ENCODE assay signal across 1 cellular context in the genomic region with DNA sequence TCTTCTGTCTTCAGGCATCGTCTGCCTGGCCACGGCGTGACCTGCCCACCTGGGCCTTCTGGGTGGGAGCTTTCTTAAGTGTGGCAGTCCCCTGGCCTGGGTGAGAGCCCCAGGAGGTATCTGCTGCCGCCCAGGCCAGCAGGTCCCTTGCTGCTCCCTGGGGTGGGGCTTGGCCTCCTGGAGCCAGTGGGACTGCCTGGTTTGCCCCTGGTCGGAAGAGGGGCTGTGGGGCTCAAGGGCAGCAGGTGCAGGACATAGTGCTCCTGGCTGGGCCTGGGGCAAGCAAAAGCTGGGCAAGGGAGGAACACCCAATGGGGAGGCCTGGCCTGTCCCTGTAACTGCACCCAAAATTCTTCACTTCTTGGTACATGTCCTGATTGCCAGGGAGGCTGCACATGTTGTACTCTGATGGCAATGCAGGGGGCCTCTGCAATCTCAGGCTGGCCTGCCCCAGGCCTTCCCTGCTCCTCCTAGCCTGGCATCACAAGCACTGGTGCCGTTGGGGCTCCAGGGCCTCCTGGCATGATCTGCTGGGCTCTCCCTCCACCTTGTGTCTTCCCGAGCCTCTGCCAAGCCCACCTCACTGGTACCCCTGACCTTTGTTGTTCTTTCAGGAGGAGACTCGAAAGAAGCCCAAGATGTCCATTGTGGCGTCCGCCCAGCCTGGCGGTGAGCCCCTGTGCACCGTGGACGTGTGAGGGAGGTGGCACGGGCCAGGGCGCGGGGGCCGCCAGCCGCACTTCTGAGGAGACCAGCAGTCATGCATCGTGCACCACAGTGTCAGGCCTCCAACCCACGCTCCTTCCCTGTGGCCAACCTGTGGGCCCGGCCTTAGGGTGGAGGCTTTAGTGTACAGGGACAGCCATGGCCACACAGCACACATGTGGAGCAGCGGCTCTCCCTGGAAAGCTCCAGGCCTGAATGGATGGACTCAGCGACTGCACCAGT.
TF ChIP-seq lines count a peak whose summit lies in the region.

No MANE protein-coding gene starts in this region.

TF ChIP-seq in K562, 482 proteins besides CTCF, POLR2A, EP300 and RAD21 (continues in another document):
- TF ChIP-seq HNRNPL (IDR thresholded peaks at IDR 0.05; ENCODE audit: low read depth, low read length) (no peak), KDM1A (IDR thresholded peaks at IDR 0.05) (no peak), KLF6 (CRISPR knock-in tag; IDR thresholded peaks at IDR 0.05; ENCODE audit: borderline replicate concordance) (no peak), NR1H2 (CRISPR knock-in tag; IDR thresholded peaks at IDR 0.05) (no peak), RBM17 (IDR thresholded peaks at IDR 0.05; ENCODE audit: borderline replicate concordance, low read depth, low read length) (no peak), SMAD4 (CRISPR knock-in tag; conservative IDR thresholded peaks at IDR 0.05) (no peak), KAT2B (IDR thresholded peaks at IDR 0.05; ENCODE audit: low read depth, low read length) (no peak), PCBP1 (IDR thresholded peaks at IDR 0.05; ENCODE audit: low read depth, low read length, poor library complexity, severe bottlenecking) (no peak), ETS2 (tag; IDR thresholded peaks at IDR 0.05; ENCODE audit: borderline replicate concordance, poor library complexity, severe bottlenecking) (no peak), RB1 (IDR thresholded peaks at IDR 0.05; ENCODE audit: low read depth) (0 out of 2 replicates have a peak, but pooled peaks have one; percentile 1), KDM5B (IDR thresholded peaks at IDR 0.05; ENCODE audit: insufficient replicate concordance, low read depth, low read length) (peak; percentile 30), NCOA1 (IDR thresholded peaks at IDR 0.05; ENCODE audit: low read depth) (no peak), SMARCA5 (IDR thresholded peaks at IDR 0.05) (no peak), POLR2B (IDR thresholded peaks at IDR 0.05; ENCODE audit: low read depth, partially characterized antibody) (peak; percentile 46), PML (IDR thresholded peaks at IDR 0.05; ENCODE audit: low read length) (0 out of 2 replicates have a peak, but pooled peaks have one; percentile 11), MYBL2 (IDR thresholded peaks at IDR 0.05; ENCODE audit: low read depth) (no peak), MYBL2 (CRISPR knock-in tag; IDR thresholded peaks at IDR 0.05; ENCODE audit: borderline replicate concordance) (no peak), NR2C1 (IDR thresholded peaks at IDR 0.05) (no peak), NR2C1 (tag; IDR thresholded peaks at IDR 0.05) (no peak), RBBP5 (IDR thresholded peaks at IDR 0.05; ENCODE audit: borderline replicate concordance, insufficient read depth, low read length, poor library complexity, severe bottlenecking) (peak; percentile 18), MXI1 (IDR thresholded peaks at IDR 0.05; ENCODE audit: low read depth, low read length) (no peak), CBFA2T2 (conservative IDR thresholded peaks at IDR 0.05) (no peak), RBFOX2 (IDR thresholded peaks at IDR 0.05; ENCODE audit: low read depth, low read length) (peak; percentile 76), ZNF695 (CRISPR knock-in tag; IDR thresholded peaks at IDR 0.05) (peak; percentile 58; the same call in 1 of the 2 replicates), RBM34 (IDR thresholded peaks at IDR 0.05; ENCODE audit: borderline replicate concordance, insufficient read depth, low read length) (no peak), BDP1 (IDR thresholded peaks at IDR 0.05; ENCODE audit: insufficient read depth, insufficient read length) (no peak), SMAD1 (IDR thresholded peaks at IDR 0.05; ENCODE audit: low read depth, low read length, partially characterized antibody) (no peak), YY1 (IDR thresholded peaks at IDR 0.05; ENCODE audit: borderline replicate concordance in 1 of 3, control insufficient read depth in 1 of 3, extremely low read depth in 1 of 3, insufficient read depth in 3 of 3, insufficient read length in 1 of 3, insufficient replicate concordance in 2 of 3, low read depth in 1 of 3, low read length in 2 of 3) (no peak), ZNF589 (CRISPR knock-in tag; IDR thresholded peaks at IDR 0.05; ENCODE audit: low read depth) (no peak), FOXK1 (CRISPR knock-in tag; IDR thresholded peaks at IDR 0.05; ENCODE audit: borderline replicate concordance) (no peak), ZNF507 (tag; conservative IDR thresholded peaks at IDR 0.05) (no peak), LEF1 (IDR thresholded peaks at IDR 0.05) (no peak), PURB (CRISPR knock-in tag; IDR thresholded peaks at IDR 0.05; ENCODE audit: low read depth) (no peak), ZNF311 (CRISPR knock-in tag; IDR thresholded peaks at IDR 0.05) (no peak), PTBP1 (IDR thresholded peaks at IDR 0.05; ENCODE audit: low read depth, low read length) (0 out of 2 replicates have a peak, but pooled peaks have one; percentile 64), XRCC5 (IDR thresholded peaks at IDR 0.05; ENCODE audit: low read depth, low read length) (no peak), FOSL1 (tag; conservative IDR thresholded peaks at IDR 0.05) (no peak)
- TF ChIP-seq, protein P1, sequence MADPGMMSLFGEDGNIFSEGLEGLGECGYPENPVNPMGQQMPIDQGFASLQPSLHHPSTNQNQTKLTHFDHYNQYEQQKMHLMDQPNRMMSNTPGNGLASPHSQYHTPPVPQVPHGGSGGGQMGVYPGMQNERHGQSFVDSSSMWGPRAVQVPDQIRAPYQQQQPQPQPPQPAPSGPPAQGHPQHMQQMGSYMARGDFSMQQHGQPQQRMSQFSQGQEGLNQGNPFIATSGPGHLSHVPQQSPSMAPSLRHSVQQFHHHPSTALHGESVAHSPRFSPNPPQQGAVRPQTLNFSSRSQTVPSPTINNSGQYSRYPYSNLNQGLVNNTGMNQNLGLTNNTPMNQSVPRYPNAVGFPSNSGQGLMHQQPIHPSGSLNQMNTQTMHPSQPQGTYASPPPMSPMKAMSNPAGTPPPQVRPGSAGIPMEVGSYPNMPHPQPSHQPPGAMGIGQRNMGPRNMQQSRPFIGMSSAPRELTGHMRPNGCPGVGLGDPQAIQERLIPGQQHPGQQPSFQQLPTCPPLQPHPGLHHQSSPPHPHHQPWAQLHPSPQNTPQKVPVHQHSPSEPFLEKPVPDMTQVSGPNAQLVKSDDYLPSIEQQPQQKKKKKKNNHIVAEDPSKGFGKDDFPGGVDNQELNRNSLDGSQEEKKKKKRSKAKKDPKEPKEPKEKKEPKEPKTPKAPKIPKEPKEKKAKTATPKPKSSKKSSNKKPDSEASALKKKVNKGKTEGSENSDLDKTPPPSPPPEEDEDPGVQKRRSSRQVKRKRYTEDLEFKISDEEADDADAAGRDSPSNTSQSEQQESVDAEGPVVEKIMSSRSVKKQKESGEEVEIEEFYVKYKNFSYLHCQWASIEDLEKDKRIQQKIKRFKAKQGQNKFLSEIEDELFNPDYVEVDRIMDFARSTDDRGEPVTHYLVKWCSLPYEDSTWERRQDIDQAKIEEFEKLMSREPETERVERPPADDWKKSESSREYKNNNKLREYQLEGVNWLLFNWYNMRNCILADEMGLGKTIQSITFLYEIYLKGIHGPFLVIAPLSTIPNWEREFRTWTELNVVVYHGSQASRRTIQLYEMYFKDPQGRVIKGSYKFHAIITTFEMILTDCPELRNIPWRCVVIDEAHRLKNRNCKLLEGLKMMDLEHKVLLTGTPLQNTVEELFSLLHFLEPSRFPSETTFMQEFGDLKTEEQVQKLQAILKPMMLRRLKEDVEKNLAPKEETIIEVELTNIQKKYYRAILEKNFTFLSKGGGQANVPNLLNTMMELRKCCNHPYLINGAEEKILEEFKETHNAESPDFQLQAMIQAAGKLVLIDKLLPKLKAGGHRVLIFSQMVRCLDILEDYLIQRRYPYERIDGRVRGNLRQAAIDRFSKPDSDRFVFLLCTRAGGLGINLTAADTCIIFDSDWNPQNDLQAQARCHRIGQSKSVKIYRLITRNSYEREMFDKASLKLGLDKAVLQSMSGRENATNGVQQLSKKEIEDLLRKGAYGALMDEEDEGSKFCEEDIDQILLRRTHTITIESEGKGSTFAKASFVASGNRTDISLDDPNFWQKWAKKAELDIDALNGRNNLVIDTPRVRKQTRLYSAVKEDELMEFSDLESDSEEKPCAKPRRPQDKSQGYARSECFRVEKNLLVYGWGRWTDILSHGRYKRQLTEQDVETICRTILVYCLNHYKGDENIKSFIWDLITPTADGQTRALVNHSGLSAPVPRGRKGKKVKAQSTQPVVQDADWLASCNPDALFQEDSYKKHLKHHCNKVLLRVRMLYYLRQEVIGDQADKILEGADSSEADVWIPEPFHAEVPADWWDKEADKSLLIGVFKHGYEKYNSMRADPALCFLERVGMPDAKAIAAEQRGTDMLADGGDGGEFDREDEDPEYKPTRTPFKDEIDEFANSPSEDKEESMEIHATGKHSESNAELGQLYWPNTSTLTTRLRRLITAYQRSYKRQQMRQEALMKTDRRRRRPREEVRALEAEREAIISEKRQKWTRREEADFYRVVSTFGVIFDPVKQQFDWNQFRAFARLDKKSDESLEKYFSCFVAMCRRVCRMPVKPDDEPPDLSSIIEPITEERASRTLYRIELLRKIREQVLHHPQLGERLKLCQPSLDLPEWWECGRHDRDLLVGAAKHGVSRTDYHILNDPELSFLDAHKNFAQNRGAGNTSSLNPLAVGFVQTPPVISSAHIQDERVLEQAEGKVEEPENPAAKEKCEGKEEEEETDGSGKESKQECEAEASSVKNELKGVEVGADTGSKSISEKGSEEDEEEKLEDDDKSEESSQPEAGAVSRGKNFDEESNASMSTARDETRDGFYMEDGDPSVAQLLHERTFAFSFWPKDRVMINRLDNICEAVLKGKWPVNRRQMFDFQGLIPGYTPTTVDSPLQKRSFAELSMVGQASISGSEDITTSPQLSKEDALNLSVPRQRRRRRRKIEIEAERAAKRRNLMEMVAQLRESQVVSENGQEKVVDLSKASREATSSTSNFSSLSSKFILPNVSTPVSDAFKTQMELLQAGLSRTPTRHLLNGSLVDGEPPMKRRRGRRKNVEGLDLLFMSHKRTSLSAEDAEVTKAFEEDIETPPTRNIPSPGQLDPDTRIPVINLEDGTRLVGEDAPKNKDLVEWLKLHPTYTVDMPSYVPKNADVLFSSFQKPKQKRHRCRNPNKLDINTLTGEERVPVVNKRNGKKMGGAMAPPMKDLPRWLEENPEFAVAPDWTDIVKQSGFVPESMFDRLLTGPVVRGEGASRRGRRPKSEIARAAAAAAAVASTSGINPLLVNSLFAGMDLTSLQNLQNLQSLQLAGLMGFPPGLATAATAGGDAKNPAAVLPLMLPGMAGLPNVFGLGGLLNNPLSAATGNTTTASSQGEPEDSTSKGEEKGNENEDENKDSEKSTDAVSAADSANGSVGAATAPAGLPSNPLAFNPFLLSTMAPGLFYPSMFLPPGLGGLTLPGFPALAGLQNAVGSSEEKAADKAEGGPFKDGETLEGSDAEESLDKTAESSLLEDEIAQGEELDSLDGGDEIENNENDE (IDR thresholded peaks at IDR 0.05; ENCODE audit: low read depth, low read length): peak; percentile 49
- TF ChIP-seq, protein P2, sequence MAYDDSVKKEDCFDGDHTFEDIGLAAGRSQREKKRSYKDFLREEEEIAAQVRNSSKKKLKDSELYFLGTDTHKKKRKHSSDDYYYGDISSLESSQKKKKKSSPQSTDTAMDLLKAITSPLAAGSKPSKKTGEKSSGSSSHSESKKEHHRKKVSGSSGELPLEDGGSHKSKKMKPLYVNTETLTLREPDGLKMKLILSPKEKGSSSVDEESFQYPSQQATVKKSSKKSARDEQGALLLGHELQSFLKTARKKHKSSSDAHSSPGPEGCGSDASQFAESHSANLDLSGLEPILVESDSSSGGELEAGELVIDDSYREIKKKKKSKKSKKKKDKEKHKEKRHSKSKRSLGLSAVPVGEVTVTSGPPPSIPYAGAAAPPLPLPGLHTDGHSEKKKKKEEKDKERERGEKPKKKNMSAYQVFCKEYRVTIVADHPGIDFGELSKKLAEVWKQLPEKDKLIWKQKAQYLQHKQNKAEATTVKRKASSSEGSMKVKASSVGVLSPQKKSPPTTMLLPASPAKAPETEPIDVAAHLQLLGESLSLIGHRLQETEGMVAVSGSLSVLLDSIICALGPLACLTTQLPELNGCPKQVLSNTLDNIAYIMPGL (CRISPR knock-in tag; IDR thresholded peaks at IDR 0.05): no peak
- TF ChIP-seq, protein P3, sequence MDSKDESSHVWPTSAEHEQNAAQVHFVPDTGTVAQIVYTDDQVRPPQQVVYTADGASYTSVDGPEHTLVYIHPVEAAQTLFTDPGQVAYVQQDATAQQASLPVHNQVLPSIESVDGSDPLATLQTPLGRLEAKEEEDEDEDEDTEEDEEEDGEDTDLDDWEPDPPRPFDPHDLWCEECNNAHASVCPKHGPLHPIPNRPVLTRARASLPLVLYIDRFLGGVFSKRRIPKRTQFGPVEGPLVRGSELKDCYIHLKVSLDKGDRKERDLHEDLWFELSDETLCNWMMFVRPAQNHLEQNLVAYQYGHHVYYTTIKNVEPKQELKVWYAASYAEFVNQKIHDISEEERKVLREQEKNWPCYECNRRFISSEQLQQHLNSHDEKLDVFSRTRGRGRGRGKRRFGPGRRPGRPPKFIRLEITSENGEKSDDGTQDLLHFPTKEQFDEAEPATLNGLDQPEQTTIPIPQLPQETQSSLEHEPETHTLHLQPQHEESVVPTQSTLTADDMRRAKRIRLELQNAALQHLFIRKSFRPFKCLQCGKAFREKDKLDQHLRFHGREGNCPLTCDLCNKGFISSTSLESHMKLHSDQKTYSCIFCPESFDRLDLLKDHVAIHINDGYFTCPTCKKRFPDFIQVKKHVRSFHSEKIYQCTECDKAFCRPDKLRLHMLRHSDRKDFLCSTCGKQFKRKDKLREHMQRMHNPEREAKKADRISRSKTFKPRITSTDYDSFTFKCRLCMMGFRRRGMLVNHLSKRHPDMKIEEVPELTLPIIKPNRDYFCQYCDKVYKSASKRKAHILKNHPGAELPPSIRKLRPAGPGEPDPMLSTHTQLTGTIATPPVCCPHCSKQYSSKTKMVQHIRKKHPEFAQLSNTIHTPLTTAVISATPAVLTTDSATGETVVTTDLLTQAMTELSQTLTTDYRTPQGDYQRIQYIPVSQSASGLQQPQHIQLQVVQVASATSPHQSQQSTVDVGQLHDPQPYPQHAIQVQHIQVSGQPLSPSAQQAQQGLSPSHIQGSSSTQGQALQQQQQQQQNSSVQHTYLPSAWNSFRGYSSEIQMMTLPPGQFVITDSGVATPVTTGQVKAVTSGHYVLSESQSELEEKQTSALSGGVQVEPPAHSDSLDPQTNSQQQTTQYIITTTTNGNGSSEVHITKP (IDR thresholded peaks at IDR 0.05; ENCODE audit: partially characterized antibody): no peak
- TF ChIP-seq, protein P4, sequence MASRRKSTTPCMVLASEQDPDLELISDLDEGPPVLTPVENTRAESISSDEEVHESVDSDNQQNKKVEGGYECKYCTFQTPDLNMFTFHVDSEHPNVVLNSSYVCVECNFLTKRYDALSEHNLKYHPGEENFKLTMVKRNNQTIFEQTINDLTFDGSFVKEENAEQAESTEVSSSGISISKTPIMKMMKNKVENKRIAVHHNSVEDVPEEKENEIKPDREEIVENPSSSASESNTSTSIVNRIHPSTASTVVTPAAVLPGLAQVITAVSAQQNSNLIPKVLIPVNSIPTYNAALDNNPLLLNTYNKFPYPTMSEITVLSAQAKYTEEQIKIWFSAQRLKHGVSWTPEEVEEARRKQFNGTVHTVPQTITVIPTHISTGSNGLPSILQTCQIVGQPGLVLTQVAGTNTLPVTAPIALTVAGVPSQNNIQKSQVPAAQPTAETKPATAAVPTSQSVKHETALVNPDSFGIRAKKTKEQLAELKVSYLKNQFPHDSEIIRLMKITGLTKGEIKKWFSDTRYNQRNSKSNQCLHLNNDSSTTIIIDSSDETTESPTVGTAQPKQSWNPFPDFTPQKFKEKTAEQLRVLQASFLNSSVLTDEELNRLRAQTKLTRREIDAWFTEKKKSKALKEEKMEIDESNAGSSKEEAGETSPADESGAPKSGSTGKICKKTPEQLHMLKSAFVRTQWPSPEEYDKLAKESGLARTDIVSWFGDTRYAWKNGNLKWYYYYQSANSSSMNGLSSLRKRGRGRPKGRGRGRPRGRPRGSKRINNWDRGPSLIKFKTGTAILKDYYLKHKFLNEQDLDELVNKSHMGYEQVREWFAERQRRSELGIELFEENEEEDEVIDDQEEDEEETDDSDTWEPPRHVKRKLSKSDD (conservative IDR thresholded peaks at IDR 0.05; ENCODE audit: low read length): no peak
